2 cellular contexts compared by ENCODE assay signal in the genomic region with DNA sequence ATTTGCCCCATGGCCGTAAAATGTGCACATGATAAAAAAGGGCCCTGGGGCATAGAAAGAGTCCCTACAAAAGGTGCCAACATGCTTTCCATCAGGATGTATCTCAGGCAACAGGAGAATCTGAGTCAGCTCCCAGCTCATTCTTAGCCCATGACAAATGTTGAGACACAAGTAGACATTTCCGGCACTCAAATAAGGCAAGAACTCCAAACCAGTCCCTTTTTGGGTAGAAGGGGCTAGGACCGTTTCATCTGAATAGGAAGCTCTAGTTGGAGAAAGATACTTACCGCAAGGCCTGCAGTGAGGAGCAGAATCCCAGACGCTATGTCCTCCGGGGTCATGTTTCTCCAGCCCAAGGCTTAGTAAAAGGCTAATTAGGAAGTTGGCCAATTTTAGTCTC.
TF ChIP-seq lines count a peak whose summit lies in the region.

No MANE protein-coding gene starts in this region.

TF ChIP-seq in SK-N-SH, 30 proteins besides CTCF, POLR2A, EP300 and RAD21 (continued from another document):
- TF ChIP-seq, protein P1, sequence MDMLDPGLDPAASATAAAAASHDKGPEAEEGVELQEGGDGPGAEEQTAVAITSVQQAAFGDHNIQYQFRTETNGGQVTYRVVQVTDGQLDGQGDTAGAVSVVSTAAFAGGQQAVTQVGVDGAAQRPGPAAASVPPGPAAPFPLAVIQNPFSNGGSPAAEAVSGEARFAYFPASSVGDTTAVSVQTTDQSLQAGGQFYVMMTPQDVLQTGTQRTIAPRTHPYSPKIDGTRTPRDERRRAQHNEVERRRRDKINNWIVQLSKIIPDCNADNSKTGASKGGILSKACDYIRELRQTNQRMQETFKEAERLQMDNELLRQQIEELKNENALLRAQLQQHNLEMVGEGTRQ (IDR thresholded peaks at IDR 0.05; ENCODE audit: borderline replicate concordance, low read depth, low read length): no peak
- TF ChIP-seq RCOR1 (IDR thresholded peaks at IDR 0.05; ENCODE audit: low read length) (no peak), MEF2A (IDR thresholded peaks at IDR 0.05; ENCODE audit: borderline replicate concordance, low read depth) (no peak), JUND (IDR thresholded peaks at IDR 0.05) (no peak), TAF1 (IDR thresholded peaks at IDR 0.05; ENCODE audit: borderline replicate concordance, low read depth, low read length) (no peak), FOSL2 (IDR thresholded peaks at IDR 0.05; ENCODE audit: borderline replicate concordance, low read depth) (peak; percentile 6; the same call in 1 of the 2 replicates)
- TF ChIP-seq, protein P2, sequence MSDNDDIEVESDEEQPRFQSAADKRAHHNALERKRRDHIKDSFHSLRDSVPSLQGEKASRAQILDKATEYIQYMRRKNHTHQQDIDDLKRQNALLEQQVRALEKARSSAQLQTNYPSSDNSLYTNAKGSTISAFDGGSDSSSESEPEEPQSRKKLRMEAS (IDR thresholded peaks at IDR 0.05; ENCODE audit: low read depth): no peak

TF ChIP-seq in SK-N-SH treated with all-trans-retinoic acid at 6 μM for 48 hours, 23 proteins besides CTCF, POLR2A, EP300 and RAD21 (continued from another document):
- TF ChIP-seq RARB (CRISPR knock-in tag; IDR thresholded peaks at IDR 0.05): no peak
- TF ChIP-seq ZC3H10 (CRISPR knock-in tag; IDR thresholded peaks at IDR 0.05): no peak
- TF ChIP-seq BACH2 (CRISPR knock-in tag; IDR thresholded peaks at IDR 0.05; ENCODE audit: borderline replicate concordance): no peak
- TF ChIP-seq ESRRG (CRISPR knock-in tag; IDR thresholded peaks at IDR 0.05): no peak
- no peak for TF ChIP-seq GLIS3 (CRISPR knock-in tag; IDR thresholded peaks at IDR 0.05)
- TF ChIP-seq ZNF70 (CRISPR knock-in tag; IDR thresholded peaks at IDR 0.05): no peak
- TF ChIP-seq SNAI2 (CRISPR knock-in tag; IDR thresholded peaks at IDR 0.05): no peak
- no peak for TF ChIP-seq ZNF565 (CRISPR knock-in tag; conservative IDR thresholded peaks at IDR 0.05; ENCODE audit: low read depth)
- TF ChIP-seq, protein P3, sequence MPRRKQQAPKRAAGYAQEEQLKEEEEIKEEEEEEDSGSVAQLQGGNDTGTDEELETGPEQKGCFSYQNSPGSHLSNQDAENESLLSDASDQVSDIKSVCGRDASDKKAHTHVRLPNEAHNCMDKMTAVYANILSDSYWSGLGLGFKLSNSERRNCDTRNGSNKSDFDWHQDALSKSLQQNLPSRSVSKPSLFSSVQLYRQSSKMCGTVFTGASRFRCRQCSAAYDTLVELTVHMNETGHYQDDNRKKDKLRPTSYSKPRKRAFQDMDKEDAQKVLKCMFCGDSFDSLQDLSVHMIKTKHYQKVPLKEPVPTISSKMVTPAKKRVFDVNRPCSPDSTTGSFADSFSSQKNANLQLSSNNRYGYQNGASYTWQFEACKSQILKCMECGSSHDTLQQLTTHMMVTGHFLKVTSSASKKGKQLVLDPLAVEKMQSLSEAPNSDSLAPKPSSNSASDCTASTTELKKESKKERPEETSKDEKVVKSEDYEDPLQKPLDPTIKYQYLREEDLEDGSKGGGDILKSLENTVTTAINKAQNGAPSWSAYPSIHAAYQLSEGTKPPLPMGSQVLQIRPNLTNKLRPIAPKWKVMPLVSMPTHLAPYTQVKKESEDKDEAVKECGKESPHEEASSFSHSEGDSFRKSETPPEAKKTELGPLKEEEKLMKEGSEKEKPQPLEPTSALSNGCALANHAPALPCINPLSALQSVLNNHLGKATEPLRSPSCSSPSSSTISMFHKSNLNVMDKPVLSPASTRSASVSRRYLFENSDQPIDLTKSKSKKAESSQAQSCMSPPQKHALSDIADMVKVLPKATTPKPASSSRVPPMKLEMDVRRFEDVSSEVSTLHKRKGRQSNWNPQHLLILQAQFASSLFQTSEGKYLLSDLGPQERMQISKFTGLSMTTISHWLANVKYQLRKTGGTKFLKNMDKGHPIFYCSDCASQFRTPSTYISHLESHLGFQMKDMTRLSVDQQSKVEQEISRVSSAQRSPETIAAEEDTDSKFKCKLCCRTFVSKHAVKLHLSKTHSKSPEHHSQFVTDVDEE (CRISPR knock-in tag; IDR thresholded peaks at IDR 0.05): no peak
